Comparison of ENCODE assay signal across 8 cellular contexts in the genomic region with DNA sequence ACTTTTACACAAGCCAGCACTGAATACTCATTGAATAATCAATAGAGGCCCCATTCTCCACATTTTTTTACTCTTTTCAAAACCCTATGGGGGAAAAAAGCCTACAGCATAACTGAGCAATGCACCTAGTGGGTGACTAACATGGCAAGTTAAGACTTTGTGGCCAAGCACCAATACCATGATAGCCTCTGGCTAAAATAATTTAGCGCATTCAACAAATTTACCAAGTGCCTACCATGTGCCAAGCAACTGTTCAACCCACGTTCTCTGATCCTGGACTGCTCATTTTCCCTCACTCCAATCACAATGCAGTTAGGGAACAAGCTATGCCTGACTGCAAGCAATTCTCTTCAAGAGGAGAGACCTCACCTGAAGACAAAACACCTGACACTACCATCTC. TPM values are rescaled to one million over a fixed set of nuclear protein-coding genes. Genes with fewer than 3 reads are reported as not detected.
DNase-seq lines count a peak whose midpoint lies in the region; ATAC-seq and TF ChIP-seq lines count a peak whose summit lies in the region.

No MANE protein-coding gene starts in this region.

- CTCF ChIA-PET in HEK293T (lab: Yijun Ruan, JAX) = no interaction called here

- POLR2A ChIA-PET in HEK293T (lab: Yijun Ruan, JAX) = no interaction called here

- H3K4me1 ChIP-seq in lower lobe of right lung = peaks cover 75% of the 10 kb centered on the region

- peaks cover 54% of the 10 kb centered on the region for H3K4me1 Mint-ChIP-seq in activated T-helper 2 cell treated with anti-CD3 and anti-CD28 coated beads, Interferon-gamma antibody, Interleukin-2, Interleukin-4, amounts not matched to agents 10 μg/mL and 5 μg/mL and 100 μg/mL, durations not matched to agents 14 hours and 24 hours and 36 hours (ENCODE audit: low read depth)

- H3K27ac ChIP-seq in lower lobe of right lung = no peak overlapping the region

- H3K27me3 Mint-ChIP-seq in activated T-helper 2 cell treated with anti-CD3 and anti-CD28 coated beads, Interferon-gamma antibody, Interleukin-2, Interleukin-4, amounts not matched to agents 10 μg/mL and 5 μg/mL and 100 μg/mL, durations not matched to agents 14 hours and 24 hours and 36 hours (ENCODE audit: low read depth) = no peaks in the 10 kb centered on the region

- no peaks in the 10 kb centered on the region for H3K27me3 ChIP-seq in lower lobe of right lung (ENCODE audit: low read depth)

- H3K9me3 ChIP-seq in lower lobe of right lung = no peaks in the 10 kb centered on the region

- peak overlapping the region; percentile 28 for H3K27ac Mint-ChIP-seq in activated T-helper 2 cell treated with anti-CD3 and anti-CD28 coated beads, Interferon-gamma antibody, Interleukin-2, Interleukin-4, amounts not matched to agents 10 μg/mL and 5 μg/mL and 100 μg/mL, durations not matched to agents 14 hours and 24 hours and 36 hours

- intact Hi-C loops in activated T-helper 2 cell treated with anti-CD3 and anti-CD28 coated beads, Interferon-gamma antibody, Interleukin-2, Interleukin-4, amounts not matched to agents 10 μg/mL and 5 μg/mL and 100 μg/mL, durations not matched to agents 14 hours and 24 hours and 36 hours (cut with micrococcal nuclease) = loop anchor here (10.0 kb wide), 1 partner anchor 273 kb away; no protein-coding TSS in a partner anchor
- intact Hi-C loops in lower lobe of right lung (cut with DNase I) = no loop called here

- ATAC-seq in lower lobe of right lung = no peak
- no peak for ATAC-seq in GM21786 (IDR thresholded peaks at IDR 0.05; ENCODE audit: unreplicated experiment)

- peaks cover 23% of the 10 kb centered on the region for H3K36me3 ChIP-seq in lower lobe of right lung

- no peak for TF ChIP-seq CTCF in HFF-Myc (IDR thresholded peaks at IDR 0.05; ENCODE audit: low read depth, low read length, missing control alignments)
- TF ChIP-seq CTCF in lower lobe of right lung (IDR thresholded peaks at IDR 0.05) = no peak

- H3K4me3 Mint-ChIP-seq in activated T-helper 2 cell treated with anti-CD3 and anti-CD28 coated beads, Interferon-gamma antibody, Interleukin-2, Interleukin-4, amounts not matched to agents 10 μg/mL and 5 μg/mL and 100 μg/mL, durations not matched to agents 14 hours and 24 hours and 36 hours (ENCODE audit: low read depth) = peak overlapping the region; percentile 90

- H3K4me3 ChIP-seq in HFF-Myc (replicated peaks; ENCODE audit: low read depth, low read length) (peak overlapping the region; percentile 81), lower lobe of right lung (peak overlapping the region; percentile 98)

- H3K36me3 Mint-ChIP-seq in activated T-helper 2 cell treated with anti-CD3 and anti-CD28 coated beads, Interferon-gamma antibody, Interleukin-2, Interleukin-4, amounts not matched to agents 10 μg/mL and 5 μg/mL and 100 μg/mL, durations not matched to agents 14 hours and 24 hours and 36 hours (ENCODE audit: low read depth) = peaks cover 57% of the 10 kb centered on the region

- H3K9me3 Mint-ChIP-seq in activated T-helper 2 cell treated with anti-CD3 and anti-CD28 coated beads, Interferon-gamma antibody, Interleukin-2, Interleukin-4, amounts not matched to agents 10 μg/mL and 5 μg/mL and 100 μg/mL, durations not matched to agents 14 hours and 24 hours and 36 hours = no peaks in the 10 kb centered on the region

- peak; percentile 56 for DNase-seq in A172 (ENCODE audit: low spot score)
- no peak for DNase-seq in HFF-Myc (ENCODE audit: extremely low read depth, low read depth)
- no peak for DNase-seq in activated T-helper 2 cell treated with anti-CD3 and anti-CD28 coated beads, Interferon-gamma antibody, Interleukin-2, Interleukin-4, amounts not matched to agents 10 μg/mL and 5 μg/mL and 100 μg/mL, durations not matched to agents 14 hours and 24 hours and 36 hours (ENCODE audit: low spot score)
- DNase-seq in lower lobe of right lung = no peak
- no peak for DNase-seq in NCI-H1694 treated with DMSO at 0.1 percent for 48 hours (lab: John Stamatoyannopoulos, UW)
- no peak for DNase-seq in HEK293T (ENCODE audit: extremely low spot score)
- no peak for DNase-seq in epidermal melanocyte (ENCODE audit: insufficient read length, low spot score)

TF ChIP-seq in HEK293T, 16 proteins besides CTCF, POLR2A, EP300 and RAD21:
- no peak for TF ChIP-seq SP1 (IDR thresholded peaks at IDR 0.05)
- no peak for TF ChIP-seq FOXA1 (IDR thresholded peaks at IDR 0.05)
- no peak for TF ChIP-seq ZNF384 (IDR thresholded peaks at IDR 0.05)
- TF ChIP-seq FOXM1 (IDR thresholded peaks at IDR 0.05; ENCODE audit: borderline replicate concordance) = no peak
- no peak for TF ChIP-seq CTBP1 (IDR thresholded peaks at IDR 0.05; ENCODE audit: borderline replicate concordance)
- no peak for TF ChIP-seq FOXK2 (IDR thresholded peaks at IDR 0.05)
- no peak for TF ChIP-seq ELF4 (IDR thresholded peaks at IDR 0.05)
- no peak for TF ChIP-seq BHLHE40 (IDR thresholded peaks at IDR 0.05; ENCODE audit: borderline replicate concordance)
- no peak for TF ChIP-seq HDGF (IDR thresholded peaks at IDR 0.05; ENCODE audit: borderline replicate concordance)
- no peak for TF ChIP-seq SUZ12 (IDR thresholded peaks at IDR 0.05)
- no peak for TF ChIP-seq NFRKB (IDR thresholded peaks at IDR 0.05)
- no peak for TF ChIP-seq ARNT (IDR thresholded peaks at IDR 0.05)
- TF ChIP-seq L3MBTL2 (conservative IDR thresholded peaks at IDR 0.05) = no peak
- TF ChIP-seq LEF1 (IDR thresholded peaks at IDR 0.05; ENCODE audit: borderline replicate concordance) = no peak
- no peak for TF ChIP-seq TARDBP (IDR thresholded peaks at IDR 0.05)
- TF ChIP-seq, protein P1, sequence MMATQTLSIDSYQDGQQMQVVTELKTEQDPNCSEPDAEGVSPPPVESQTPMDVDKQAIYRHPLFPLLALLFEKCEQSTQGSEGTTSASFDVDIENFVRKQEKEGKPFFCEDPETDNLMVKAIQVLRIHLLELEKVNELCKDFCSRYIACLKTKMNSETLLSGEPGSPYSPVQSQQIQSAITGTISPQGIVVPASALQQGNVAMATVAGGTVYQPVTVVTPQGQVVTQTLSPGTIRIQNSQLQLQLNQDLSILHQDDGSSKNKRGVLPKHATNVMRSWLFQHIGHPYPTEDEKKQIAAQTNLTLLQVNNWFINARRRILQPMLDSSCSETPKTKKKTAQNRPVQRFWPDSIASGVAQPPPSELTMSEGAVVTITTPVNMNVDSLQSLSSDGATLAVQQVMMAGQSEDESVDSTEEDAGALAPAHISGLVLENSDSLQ (IDR thresholded peaks at IDR 0.05) = no peak

RNA-seq across cellular contexts. Expression of gene ANKRD10, which starts 3.0 kb away (rescaled TPM):
- total RNA-seq in A172 (2014; rRNA removed; shearing (Covaris generic)) = 446 and 575 TPM in 2 replicates
- total RNA-seq in activated T-helper 2 cell treated with anti-CD3 and anti-CD28 coated beads, Interferon-gamma antibody, Interleukin-2, Interleukin-4, amounts not matched to agents 10 μg/mL and 5 μg/mL and 100 μg/mL, durations not matched to agents 14 hours and 24 hours and 36 hours = 111 and 120 TPM in 2 replicates
- 132 TPM for total RNA-seq in lower lobe of right lung
